ENCODE assay signal across 9 cellular contexts in the genomic region with DNA sequence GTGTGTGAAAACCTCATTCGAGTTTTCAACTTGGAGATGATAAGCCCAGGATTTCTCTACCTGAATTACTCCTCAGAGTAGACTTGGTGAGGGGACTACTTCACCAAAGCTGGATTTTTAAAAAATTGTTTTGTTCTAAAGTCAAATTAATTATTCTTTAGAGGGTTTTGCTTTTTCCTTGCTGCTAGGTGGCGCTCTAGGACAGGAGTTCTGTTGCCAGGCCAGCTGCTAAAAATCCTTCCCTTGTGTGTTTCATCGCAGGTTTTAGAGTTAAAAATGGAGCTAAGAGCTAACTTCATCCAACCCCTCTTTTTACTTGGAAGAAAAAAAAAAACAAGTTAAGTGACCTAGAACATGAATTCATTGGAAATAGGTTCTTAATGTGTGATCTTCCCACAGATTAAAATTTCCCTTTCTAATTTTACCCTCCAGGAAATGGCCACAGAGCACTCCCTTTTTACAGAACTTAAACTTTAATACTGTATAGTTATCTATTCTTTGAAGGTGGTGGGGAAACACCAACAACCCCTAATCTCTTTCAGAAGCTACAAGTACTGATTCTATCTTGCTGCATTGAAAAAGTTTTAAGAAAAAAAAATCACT. TPM values are rescaled to one million over a fixed set of nuclear protein-coding genes. Genes with fewer than 3 reads are reported as not detected.
A peak's percentile ranks its signal among the peaks of the same experiment; 100 is the strongest.
DNase-seq lines count a peak whose midpoint lies in the region; ATAC-seq, FAIRE-seq and TF ChIP-seq lines count a peak whose summit lies in the region.
"Had no signal": no experiment of that assay in that cellular context is flagged by ENCODE, and none has a peak within 500 bp of the region (broad histone marks: within the 10 kb centered on the region; RNA-seq: fewer than 3 reads in every experiment).

No MANE protein-coding gene starts in this region.

- H3K9me3 ChIP-seq in pancreas: no peaks in the 10 kb centered on the region
- no peaks in the 10 kb centered on the region for H3K9me3 ChIP-seq in vagina

- peak; percentile 77 for TF ChIP-seq CTCF in fibroblast of mammary gland (conservative IDR thresholded peaks at IDR 0.05; ENCODE audit: control insufficient read depth, insufficient read depth, low read depth, low read length)
- peak in 3 of 4 donors; percentile 42 to 48 (median 47) for TF ChIP-seq CTCF in pancreas (IDR thresholded peaks at IDR 0.05)
- TF ChIP-seq CTCF in vagina (IDR thresholded peaks at IDR 0.05): peak; percentile 41 to 73 (median 62)

- H3K27me3 ChIP-seq in pancreas: no peaks in the 10 kb centered on the region
- H3K27me3 ChIP-seq in vagina: no peaks in the 10 kb centered on the region

- FAIRE-seq in pancreas (lab: Jason Lieb, UNC): peak; percentile 32

- H3K27ac ChIP-seq in pancreas (no peak overlapping the region), vagina (no peak overlapping the region)

- TF ChIP-seq POLR2A in vagina (IDR thresholded peaks at IDR 0.05): no peak

- 0 to 1% methylated on average over 3 of the region's 3 CpGs for WGBS in pancreas, 2 donors

- H3K36me3 ChIP-seq in pancreas (no peaks in the 10 kb centered on the region), vagina (no peaks in the 10 kb centered on the region)

- H3K4me1 ChIP-seq in pancreas (peaks cover 0 to 3% (median 0%) of the 10 kb centered on the region in 3 donors), vagina (no peaks in the 10 kb centered on the region)

- DNase-seq in D341Med (ENCODE audit: low spot score): peak; percentile 74
- DNase-seq in HS-5 (ENCODE audit: low read depth): peak; percentile 11
- DNase-seq in NOMO-1 treated with DMSO at 0.1 percent for 48 hours (lab: John Stamatoyannopoulos, UW; ENCODE audit: unreplicated experiment): peak; percentile 83
- DNase-seq in activated T-cell treated with anti-CD3 and anti-CD28 coated beads for 1 hour (ENCODE audit: low read depth): peak; percentile 49
- peak; percentile 64 for DNase-seq in fibroblast of mammary gland (ENCODE audit: low read depth)
- peak in 3 of 6 donors; percentile 22 to 55 (median 31) for DNase-seq in pancreas
- DNase-seq in vagina (ENCODE audit: extremely low spot score in 2 of 2): no peak
- no peak for DNase-seq in cortex of kidney (lab: John Stamatoyannopoulos, UW)
- DNase-seq: activated B cell treated with CpG ODN at 0.5 μM for 24 hours had no signal

- H3K4me3 ChIP-seq in fibroblast of mammary gland (ENCODE audit: control insufficient read depth, low read depth, low read length): no peak overlapping the region
- no peak overlapping the region for H3K4me3 ChIP-seq in pancreas
- no peak overlapping the region for H3K4me3 ChIP-seq in vagina

- ATAC-seq in pancreas: peak in 3 of 4 donors; percentile 55 to 63 (median 60)

- intact Hi-C loops in pancreas (cut with DNase I): loop anchor here in 2 of 3 donors (5.0 to 10.0 kb wide), 2 partner anchors 98 to 101 kb away; no protein-coding TSS in a partner anchor
- intact Hi-C loops in vagina (cut with DNase I): loop anchor here (2.0 kb wide), 1 partner anchor 102 kb away; no protein-coding TSS in a partner anchor

RNA-seq across cellular contexts. Expression of gene FAM163A, which starts 36.7 kb away (rescaled TPM):
- total RNA-seq in pancreas (under 1 TPM in 3 of 6 donors, not detected in 3; 0.06 to 0.18 (median 0.12) TPM), vagina (2.5 TPM)
- under 1 TPM; 0.15 to 0.28 TPM for polyA plus RNA-seq in pancreas
- total RNA-seq: activated B cell treated with CpG ODN at 0.5 μM for 24 hours had no signal

Comparison
In these comparisons a context has a peak if more than half of its experiments do, and no peak if none do; other contexts are left out.
1. DNase-seq: peak in D341Med (single experiment), HS-5 (single experiment), NOMO-1 treated with DMSO at 0.1 percent for 48 hours (single experiment), activated T-cell treated with anti-CD3 and anti-CD28 coated beads for 1 hour (single experiment) and fibroblast of mammary gland (single experiment); none in vagina (0 of 2) and cortex of kidney (single experiment).
2. Peak in every context shown above with its lines, with median percentiles within 50 percentile points of each other: CTCF ChIP-seq.